34 cellular contexts compared by ENCODE assay signal in genomic region chr18:50886914-50887313, GRCh38.
"Had no signal": no experiment of that assay in that cellular context is flagged by ENCODE, and none has a peak within 500 bp of the region (broad histone marks: within the 10 kb centered on the region; RNA-seq: fewer than 3 reads in every experiment).

No MANE protein-coding gene starts in this region.

- H3K27ac Mint-ChIP-seq: activated B cell treated with CpG ODN at 0.5 μM for 24 hours; activated CD8-positive, alpha-beta T cell treated with anti-CD3 and anti-CD28 coated beads for 36 hours; activated naive CD4-positive, alpha-beta T cell treated with anti-CD3 and anti-CD28 coated beads, Interleukin-2, amount 50 U/mL, for 72 hours; T-cell had no signal

- ATAC-seq: activated CD8-positive, alpha-beta T cell treated with anti-CD3 and anti-CD28 coated beads for 36 hours; body of pancreas; K562; PC-3; Right ventricle myocardium inferior; SK-N-SH treated with all-trans-retinoic acid at 6 μM for 48 hours; T-cell had no signal

- H3K4me3 ChIP-seq: adrenal gland, body of pancreas, breast epithelium, K562 had no signal

- H3K9me3 Mint-ChIP-seq: activated B cell treated with CpG ODN at 0.5 μM for 24 hours; activated naive CD4-positive, alpha-beta T cell treated with anti-CD3 and anti-CD28 coated beads, Interleukin-2, amount 50 U/mL, for 72 hours had no signal

- H3K27ac ChIP-seq: adrenal gland, body of pancreas, breast epithelium, RWPE1, VCaP had no signal

- H3K4me1 ChIP-seq: adrenal gland, body of pancreas, breast epithelium had no signal

- DNase-seq: activated B cell treated with CpG ODN at 0.5 μM for 24 hours; activated CD4-positive, alpha-beta T cell treated with anti-CD3 and anti-CD28 coated beads, Interleukin-2, amount 50 U/mL, for 1 hour; activated CD4-positive, CD25-positive, alpha-beta regulatory T cell treated with anti-CD3 and anti-CD28 coated beads, Interleukin-2, amount 50 U/mL, for 72 hours; activated CD8-positive, alpha-beta memory T cell treated with anti-CD3 and anti-CD28 coated beads, Interleukin-2, amount 50 U/mL, for 48 hours; activated CD8-positive, alpha-beta T cell treated with anti-CD3 and anti-CD28 coated beads for 36 hours; activated effector memory CD4-positive, alpha-beta T cell treated with anti-CD3 and anti-CD28 coated beads, Interleukin-2, amount 50 U/mL, for 16 hours; activated naive CD4-positive, alpha-beta T cell; activated T-cell treated with anti-CD3 and anti-CD28 coated beads, Interleukin-2, amount 50 U/mL, for 1 hour; adrenal gland; body of pancreas; IMR-90; NCI-H1092 treated with DMSO at 0.1 percent for 48 hours; NCI-H1417; NCI-H146; NCI-H187; NCI-H2029 treated with DMSO at 0.1 percent for 48 hours; NCI-H2107; NCI-H2171; NCI-H510A; NCI-H526; NCI-H748 treated with DMSO at 0.1 percent for 48 hours; NK-92 treated with Interleukin-12 subunit alpha and Interleukin-12 subunit beta, amount 100 ng/mL, for 24 hours; PC-3; SIG-M5; T-cell; T-helper 2 cell; T-helper 9 cell had no signal

- H3K4me3 Mint-ChIP-seq: activated B cell treated with CpG ODN at 0.5 μM for 24 hours; activated CD8-positive, alpha-beta T cell treated with anti-CD3 and anti-CD28 coated beads for 36 hours; T-cell had no signal

- H3K27me3 Mint-ChIP-seq: activated B cell treated with CpG ODN at 0.5 μM for 24 hours; activated CD8-positive, alpha-beta T cell treated with anti-CD3 and anti-CD28 coated beads for 36 hours; T-cell had no signal

- H3K36me3 ChIP-seq: adrenal gland, breast epithelium had no signal

- H3K27me3 ChIP-seq: adrenal gland, body of pancreas, breast epithelium had no signal

- H3K9me3 ChIP-seq: adrenal gland had no signal
